In genomic region chr10:360653-361052, GRCh38 we compare ENCODE assay signal across 15 cellular contexts.
DNase-seq lines count a peak whose midpoint lies in the region; ATAC-seq and TF ChIP-seq lines count a peak whose summit lies in the region.
"Had no signal": no experiment of that assay in that cellular context is flagged by ENCODE, and none has a peak within 500 bp of the region (broad histone marks: within the 10 kb centered on the region; RNA-seq: fewer than 3 reads in every experiment).

No MANE protein-coding gene starts in this region.

- H3K27me3 Mint-ChIP-seq in activated naive CD4-positive, alpha-beta T cell treated with anti-CD3 and anti-CD28 coated beads for 36 hours (ENCODE audit: low read depth): no peaks in the 10 kb centered on the region
- H3K27me3 Mint-ChIP-seq: CD4-positive, alpha-beta T cell; T-helper 17 cell had no signal

- no peaks in the 10 kb centered on the region for H3K36me3 Mint-ChIP-seq in activated naive CD4-positive, alpha-beta T cell treated with anti-CD3 and anti-CD28 coated beads for 36 hours (ENCODE audit: low read depth)

- ATAC-seq in Right ventricle myocardium superior (ENCODE audit: poor library complexity): no peak
- ATAC-seq: T-helper 17 cell had no signal

- H3K27ac ChIP-seq in OCI-LY1 (ENCODE audit: low read depth, low read length, poor library complexity, severe bottlenecking) (peak overlapping the region; percentile 88), osteoblast (ENCODE audit: low read depth, low read length) (no peak overlapping the region)

- no peaks in the 10 kb centered on the region for H3F3A ChIP-seq in OCI-LY1 (ENCODE audit: insufficient read depth, low read length)

- no peaks in the 10 kb centered on the region for H3K9me3 Mint-ChIP-seq in activated naive CD4-positive, alpha-beta T cell treated with anti-CD3 and anti-CD28 coated beads for 36 hours
- H3K9me3 Mint-ChIP-seq: CD4-positive, alpha-beta T cell had no signal

- no peaks in the 10 kb centered on the region for H3K4me1 Mint-ChIP-seq in activated naive CD4-positive, alpha-beta T cell treated with anti-CD3 and anti-CD28 coated beads for 36 hours (ENCODE audit: low read depth)

- intact Hi-C loops in Right ventricle myocardium superior (cut with DNase I): no loop called here
- intact Hi-C loops in activated naive CD4-positive, alpha-beta T cell treated with anti-CD3 and anti-CD28 coated beads for 36 hours (cut with micrococcal nuclease): no loop called here

- H2AFZ ChIP-seq in OCI-LY1 (ENCODE audit: low read length): no peak overlapping the region
- no peak overlapping the region for H2AFZ ChIP-seq in osteoblast (ENCODE audit: low read length)

- DNase-seq in DMS153 (lab: John Stamatoyannopoulos, UW) (peak; percentile 9), NCI-H146 treated with DMSO at 0.1 percent for 48 hours (lab: John Stamatoyannopoulos, UW; ENCODE audit: unreplicated experiment) (peak; percentile 100), osteoblast (ENCODE audit: insufficient read length, low spot score, missing footprints) (peak; percentile 18), Right ventricle myocardium superior (no peak), MG63 (no peak), hippocampal formation (lab: John Stamatoyannopoulos, UW) (no peak)
- DNase-seq in activated naive CD4-positive, alpha-beta T cell treated with anti-CD3 and anti-CD28 coated beads for 36 hours: no peak
- DNase-seq: ACHN; CD4-positive, alpha-beta T cell; Kasumi-1; NCI-H524 treated with DMSO at 0.1 percent for 48 hours; SHP77 treated with DMSO at 0.1 percent for 48 hours; T-helper 17 cell had no signal

- H3K4me3 Mint-ChIP-seq in activated naive CD4-positive, alpha-beta T cell treated with anti-CD3 and anti-CD28 coated beads for 36 hours: no peak overlapping the region
- H3K4me3 Mint-ChIP-seq: CD4-positive, alpha-beta T cell; T-helper 17 cell had no signal

- H3K4me1 ChIP-seq in OCI-LY1 (ENCODE audit: insufficient read depth, low read length, severe bottlenecking): peaks cover 81% of the 10 kb centered on the region
- H3K4me1 ChIP-seq in osteoblast (ENCODE audit: insufficient read depth, low read length): no peaks in the 10 kb centered on the region
- H3K4me1 ChIP-seq: HAP-1 had no signal

- H3K4me2 ChIP-seq in OCI-LY1 (ENCODE audit: low read length) (no peak overlapping the region), osteoblast (ENCODE audit: insufficient read depth, low read length) (no peak overlapping the region)

- H3K9me2 ChIP-seq in OCI-LY1 (ENCODE audit: low read depth, low read length): no peaks in the 10 kb centered on the region

- peaks cover 95% of the 10 kb centered on the region for H3K36me3 ChIP-seq in OCI-LY1 (ENCODE audit: insufficient read depth, low read length)
- peaks cover 78% of the 10 kb centered on the region for H3K36me3 ChIP-seq in osteoblast (ENCODE audit: insufficient read depth, low read length)
- peaks cover 10% of the 10 kb centered on the region; the same call in 1 of the 2 replicates for H3K36me3 ChIP-seq in MG63

- CTCF ChIA-PET in activated naive CD4-positive, alpha-beta T cell treated with anti-CD3 and anti-CD28 coated beads for 36 hours (lab: Charles Lee): no interaction called here

- H3K27me3 ChIP-seq in OCI-LY1 (ENCODE audit: insufficient read depth, low read length) (no peaks in the 10 kb centered on the region), osteoblast (ENCODE audit: insufficient read depth, low read length) (no peaks in the 10 kb centered on the region), MG63 (no peaks in the 10 kb centered on the region)

- no peak overlapping the region for H3K27ac Mint-ChIP-seq in activated naive CD4-positive, alpha-beta T cell treated with anti-CD3 and anti-CD28 coated beads for 36 hours
- H3K27ac Mint-ChIP-seq: CD4-positive, alpha-beta T cell; T-helper 17 cell had no signal

- H3K9ac ChIP-seq in OCI-LY1 (ENCODE audit: low read length): no peak overlapping the region

- H3K79me2 ChIP-seq in OCI-LY1 (ENCODE audit: insufficient read depth, low read length) (no peaks in the 10 kb centered on the region), osteoblast (ENCODE audit: insufficient read depth, low read length) (no peaks in the 10 kb centered on the region)

- TF ChIP-seq CTCF in OCI-LY1 (IDR thresholded peaks at IDR 0.05; ENCODE audit: low read length) (no peak), osteoblast (IDR thresholded peaks at IDR 0.05; ENCODE audit: extremely low read depth, low read depth, low read length) (no peak)

- H3K4me3 ChIP-seq in OCI-LY1 (ENCODE audit: low read depth, low read length, poor library complexity, severe bottlenecking) (no peak overlapping the region), osteoblast (ENCODE audit: insufficient read depth, low read length) (no peak overlapping the region), MG63 (no peak overlapping the region)
- H3K4me3 ChIP-seq: HAP-1 had no signal

- H4K20me1 ChIP-seq in OCI-LY1 (ENCODE audit: insufficient read depth, low read length) (no peaks in the 10 kb centered on the region), osteoblast (ENCODE audit: insufficient read depth, low read length) (no peaks in the 10 kb centered on the region)

- H3K9me3 ChIP-seq in OCI-LY1 (ENCODE audit: low read length) (no peaks in the 10 kb centered on the region), osteoblast (ENCODE audit: low read depth, low read length) (no peaks in the 10 kb centered on the region), MG63 (no peaks in the 10 kb centered on the region)
- H3K9me3 ChIP-seq: HAP-1 had no signal

Comparison
In these comparisons a context has a peak if more than half of its experiments do, and no peak if none do; other contexts are left out.
1. DNase-seq: peak in DMS153 (single experiment), NCI-H146 treated with DMSO at 0.1 percent for 48 hours (single experiment) and osteoblast (single experiment); none in Right ventricle myocardium superior (single experiment), activated naive CD4-positive, alpha-beta T cell treated with anti-CD3 and anti-CD28 coated beads for 36 hours (single experiment), MG63 (single experiment) and hippocampal formation (0 of 2).